In genomic region chr9:108479989-108480652, GRCh38 we compare ENCODE assay signal across 1 cellular context.
TF ChIP-seq lines count a peak whose summit lies in the region.

No MANE protein-coding gene starts in this region.

TF ChIP-seq in WTC11, 78 proteins besides CTCF, POLR2A, EP300 and RAD21 (continued from another document):
- TF ChIP-seq HMGA2 (CRISPR knock-in tag; IDR thresholded peaks at IDR 0.05) (no peak), ATF2 (CRISPR knock-in tag; IDR thresholded peaks at IDR 0.05; ENCODE audit: borderline replicate concordance, low read depth) (no peak), CREM (CRISPR knock-in tag; IDR thresholded peaks at IDR 0.05) (no peak), NR1H2 (CRISPR knock-in tag; IDR thresholded peaks at IDR 0.05) (no peak), E2F5 (CRISPR knock-in tag; IDR thresholded peaks at IDR 0.05) (no peak), ZNF423 (CRISPR knock-in tag; IDR thresholded peaks at IDR 0.05) (no peak), USF2 (CRISPR knock-in tag; IDR thresholded peaks at IDR 0.05) (no peak)
